In genomic region chr20:3547906-3548305, GRCh38 we compare ENCODE assay signal across 15 cellular contexts.
"Had no signal": no experiment of that assay in that cellular context is flagged by ENCODE, and none has a peak within 500 bp of the region (broad histone marks: within the 10 kb centered on the region; RNA-seq: fewer than 3 reads in every experiment).

No MANE protein-coding gene starts in this region.

- H3K27ac Mint-ChIP-seq: immature natural killer cell; naive thymus-derived CD4-positive, alpha-beta T cell; nephron progenitor cell had no signal

- H3K4me1 ChIP-seq: gastrocnemius medialis, heart right ventricle, left ventricle myocardium inferior, psoas muscle had no signal

- ATAC-seq: esophagus mucosa; gastrocnemius medialis; heart right ventricle; naive thymus-derived CD4-positive, alpha-beta T cell; psoas muscle had no signal

- H3K27me3 ChIP-seq: gastrocnemius medialis, heart right ventricle had no signal

- H3K4me3 Mint-ChIP-seq: immature natural killer cell; naive thymus-derived CD4-positive, alpha-beta T cell; nephron progenitor cell had no signal

- H3K4me2 ChIP-seq: smooth muscle cell had no signal

- H3K4me3 ChIP-seq: gastrocnemius medialis, heart right ventricle, left ventricle myocardium inferior, lung, psoas muscle, smooth muscle cell had no signal

- H3K36me3 ChIP-seq: gastrocnemius medialis had no signal

- H3K9me3 ChIP-seq: gastrocnemius medialis, heart right ventricle, left ventricle myocardium inferior, psoas muscle had no signal

- H3K4me1 Mint-ChIP-seq: immature natural killer cell, nephron progenitor cell had no signal

- H3K27me3 Mint-ChIP-seq: naive thymus-derived CD4-positive, alpha-beta T cell had no signal

- H3K27ac ChIP-seq: gastrocnemius medialis, heart right ventricle, left ventricle myocardium inferior, psoas muscle had no signal

- H3K9me3 Mint-ChIP-seq: immature natural killer cell; naive thymus-derived CD4-positive, alpha-beta T cell; nephron progenitor cell had no signal

- DNase-seq: cortex of kidney; effector memory CD4-positive, alpha-beta T cell; gastrocnemius medialis; heart right ventricle; immature natural killer cell; left ventricle myocardium inferior; naive thymus-derived CD4-positive, alpha-beta T cell; nephron progenitor cell; psoas muscle; stimulated activated CD4-positive, alpha-beta T cell treated with anti-CD3 and anti-CD28 coated beads, Interleukin-2, amount 100 ng/mL, for 48 hours; stimulated activated naive CD4-positive, alpha-beta T cell treated with Interleukin-2 at 50 U/mL for 16 hours; trophoblast cell had no signal
